Comparison of ENCODE assay signal across 1 cellular context in the genomic region with DNA sequence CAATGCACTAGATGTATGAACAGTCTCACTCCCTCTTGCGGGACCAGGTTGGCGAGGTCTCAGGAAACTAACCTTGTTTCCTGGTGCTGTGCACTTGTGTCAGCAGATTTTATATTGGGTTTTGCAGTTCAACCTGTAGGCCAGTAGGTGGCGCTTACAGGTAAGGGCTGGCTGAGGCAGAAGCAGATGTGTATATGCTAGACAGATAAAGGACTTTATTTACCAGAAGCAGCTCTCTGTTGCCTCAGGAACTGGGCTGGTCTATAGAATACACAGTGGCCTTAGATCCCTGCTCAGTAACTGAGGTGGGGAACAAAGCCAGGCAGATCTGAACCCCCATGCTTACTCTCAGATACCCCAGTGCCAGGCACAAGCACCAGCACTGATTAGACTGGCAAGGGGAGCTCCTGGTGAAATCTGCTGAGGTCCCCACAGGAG.
TF ChIP-seq lines count a peak whose summit lies in the region.

No MANE protein-coding gene starts in this region.

TF ChIP-seq in SK-N-SH, 30 proteins besides CTCF, POLR2A, EP300 and RAD21 (continued from another document):
- TF ChIP-seq, protein P1, sequence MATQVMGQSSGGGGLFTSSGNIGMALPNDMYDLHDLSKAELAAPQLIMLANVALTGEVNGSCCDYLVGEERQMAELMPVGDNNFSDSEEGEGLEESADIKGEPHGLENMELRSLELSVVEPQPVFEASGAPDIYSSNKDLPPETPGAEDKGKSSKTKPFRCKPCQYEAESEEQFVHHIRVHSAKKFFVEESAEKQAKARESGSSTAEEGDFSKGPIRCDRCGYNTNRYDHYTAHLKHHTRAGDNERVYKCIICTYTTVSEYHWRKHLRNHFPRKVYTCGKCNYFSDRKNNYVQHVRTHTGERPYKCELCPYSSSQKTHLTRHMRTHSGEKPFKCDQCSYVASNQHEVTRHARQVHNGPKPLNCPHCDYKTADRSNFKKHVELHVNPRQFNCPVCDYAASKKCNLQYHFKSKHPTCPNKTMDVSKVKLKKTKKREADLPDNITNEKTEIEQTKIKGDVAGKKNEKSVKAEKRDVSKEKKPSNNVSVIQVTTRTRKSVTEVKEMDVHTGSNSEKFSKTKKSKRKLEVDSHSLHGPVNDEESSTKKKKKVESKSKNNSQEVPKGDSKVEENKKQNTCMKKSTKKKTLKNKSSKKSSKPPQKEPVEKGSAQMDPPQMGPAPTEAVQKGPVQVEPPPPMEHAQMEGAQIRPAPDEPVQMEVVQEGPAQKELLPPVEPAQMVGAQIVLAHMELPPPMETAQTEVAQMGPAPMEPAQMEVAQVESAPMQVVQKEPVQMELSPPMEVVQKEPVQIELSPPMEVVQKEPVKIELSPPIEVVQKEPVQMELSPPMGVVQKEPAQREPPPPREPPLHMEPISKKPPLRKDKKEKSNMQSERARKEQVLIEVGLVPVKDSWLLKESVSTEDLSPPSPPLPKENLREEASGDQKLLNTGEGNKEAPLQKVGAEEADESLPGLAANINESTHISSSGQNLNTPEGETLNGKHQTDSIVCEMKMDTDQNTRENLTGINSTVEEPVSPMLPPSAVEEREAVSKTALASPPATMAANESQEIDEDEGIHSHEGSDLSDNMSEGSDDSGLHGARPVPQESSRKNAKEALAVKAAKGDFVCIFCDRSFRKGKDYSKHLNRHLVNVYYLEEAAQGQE (IDR thresholded peaks at IDR 0.05; ENCODE audit: low read depth, low read length): no peak
- peak; percentile 66 for TF ChIP-seq SMC3 (IDR thresholded peaks at IDR 0.05; ENCODE audit: low read depth, low read length)
- no peak for TF ChIP-seq RCOR1 (IDR thresholded peaks at IDR 0.05; ENCODE audit: low read length)
